ENCODE assay signal across 17 cellular contexts in the genomic region with DNA sequence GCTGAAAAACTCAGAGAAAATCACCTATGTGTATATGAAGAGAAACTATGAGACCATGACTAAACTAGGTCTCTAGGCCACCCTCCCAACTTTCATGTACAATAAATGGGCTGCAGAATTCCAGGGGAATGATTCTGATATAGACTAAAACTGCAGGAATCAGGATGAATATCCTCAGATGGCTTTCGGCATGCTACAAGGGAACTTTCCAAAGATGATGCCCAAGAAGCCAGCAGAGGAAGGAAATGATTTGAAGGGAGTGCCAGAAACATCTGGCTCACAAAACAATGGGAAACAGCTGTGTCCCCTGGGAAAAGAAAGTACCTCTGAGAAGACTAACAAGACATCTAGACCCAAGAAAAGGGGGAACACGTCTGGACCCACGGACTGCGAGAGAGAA. TPM values are rescaled to one million over a fixed set of nuclear protein-coding genes. Genes with fewer than 3 reads are reported as not detected.
"Had no signal": no experiment of that assay in that cellular context is flagged by ENCODE, and none has a peak within 500 bp of the region (broad histone marks: within the 10 kb centered on the region; RNA-seq: fewer than 3 reads in every experiment).

No MANE protein-coding gene starts in this region.

- H3K4me1 ChIP-seq: breast epithelium, foreskin keratinocyte had no signal

- H3K9ac ChIP-seq: SK-N-SH had no signal

- H3K27me3 Mint-ChIP-seq: memory B cell had no signal

- H3K9me3 Mint-ChIP-seq: activated T-helper 2 cell treated with anti-CD3 and anti-CD28 coated beads, Interferon-gamma antibody, Interleukin-2, Interleukin-4, amounts not matched to agents 10 μg/mL and 5 μg/mL and 100 μg/mL, durations not matched to agents 14 hours and 24 hours and 36 hours; memory B cell; WTC11 had no signal

- H3K36me3 Mint-ChIP-seq: WTC11 had no signal

- DNase-seq: activated CD4-positive, alpha-beta T cell treated with anti-CD3 and anti-CD28 coated beads for 48 hours; activated naive CD4-positive, alpha-beta T cell treated with anti-CD3 and anti-CD28 coated beads, Interleukin-2, amount 50 U/mL, for 16 hours; anterior cingulate cortex; foreskin keratinocyte; heart right ventricle; nephron progenitor cell; psoas muscle; stimulated activated CD4-positive, alpha-beta T cell treated with anti-CD3 and anti-CD28 coated beads, Interleukin-2, amount 100 ng/mL, for 24 hours; stimulated activated naive CD8-positive, alpha-beta T cell treated with anti-CD3 and anti-CD28 coated beads, Interleukin-15, Interleukin-2, amounts not matched to agents 100 U/mL and 50 U/mL, for 24 hours had no signal

- ATAC-seq: foreskin keratinocyte; heart right ventricle; left lobe of liver; sciatic nerve; stimulated activated naive CD8-positive, alpha-beta T cell treated with anti-CD3 and anti-CD28 coated beads, Interleukin-15, Interleukin-2, amounts not matched to agents 100 U/mL and 50 U/mL, for 24 hours; WTC11 had no signal

- H3K9me3 ChIP-seq: breast epithelium, heart right ventricle, psoas muscle, SK-N-SH had no signal

- H3K27ac Mint-ChIP-seq: activated T-helper 2 cell treated with anti-CD3 and anti-CD28 coated beads, Interferon-gamma antibody, Interleukin-2, Interleukin-4, amounts not matched to agents 10 μg/mL and 5 μg/mL and 100 μg/mL, durations not matched to agents 14 hours and 24 hours and 36 hours; memory B cell; nephron progenitor cell had no signal

- H3K36me3 ChIP-seq: breast epithelium, heart right ventricle had no signal

- H3K4me3 ChIP-seq: breast epithelium, heart right ventricle, psoas muscle had no signal

- H3K27me3 ChIP-seq: breast epithelium, foreskin keratinocyte, heart right ventricle had no signal

- H3K4me3 Mint-ChIP-seq: memory B cell, nephron progenitor cell, WTC11 had no signal

RNA-seq across cellular contexts. Expression of a gene that starts 41.1 kb away (rescaled TPM):
- total RNA-seq: activated T-helper 2 cell treated with anti-CD3 and anti-CD28 coated beads, Interferon-gamma antibody, Interleukin-2, Interleukin-4, amounts not matched to agents 10 μg/mL and 5 μg/mL and 100 μg/mL, durations not matched to agents 14 hours and 24 hours and 36 hours; foreskin keratinocyte; T-helper 1 cell treated with Interleukin-12 subunit alpha and Interleukin-12 subunit beta and Interleukin-4 antibody, amounts not matched to agents 30 ng/mL and 1 ng/mL, for 36 hours; WTC11 had no signal
